ENCODE assay signal across 19 cellular contexts in the genomic region with DNA sequence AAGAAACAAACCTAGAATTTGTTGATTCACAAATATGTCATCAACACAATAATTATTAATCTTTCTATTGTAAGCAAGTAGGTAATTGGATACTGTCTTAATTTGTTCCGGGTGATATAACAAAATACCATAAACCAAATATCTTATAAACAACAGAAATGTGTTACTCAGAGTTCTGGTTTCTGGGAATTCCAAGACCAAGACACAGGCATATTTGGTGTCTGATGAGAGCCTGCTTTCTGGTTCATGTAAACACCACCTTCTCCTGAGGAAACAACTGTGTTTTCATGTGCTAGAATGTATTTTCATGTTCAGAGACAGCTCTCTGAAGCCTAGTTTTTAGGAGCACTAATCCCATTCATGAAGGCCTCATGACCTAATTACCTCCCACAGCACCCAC.
DNase-seq lines count a peak whose midpoint lies in the region; ATAC-seq lines count a peak whose summit lies in the region.
"Had no signal": no experiment of that assay in that cellular context is flagged by ENCODE, and none has a peak within 500 bp of the region (broad histone marks: within the 10 kb centered on the region; RNA-seq: fewer than 3 reads in every experiment).

No MANE protein-coding gene starts in this region.

- no peaks in the 10 kb centered on the region for H3K79me2 ChIP-seq in Karpas-422 (ENCODE audit: low read length)

- no peak overlapping the region for H3K27ac Mint-ChIP-seq in effector memory CD8-positive, alpha-beta T cell
- H3K27ac Mint-ChIP-seq: CD4-positive, CD25-positive, alpha-beta regulatory T cell had no signal

- H3K9me3 Mint-ChIP-seq in effector memory CD8-positive, alpha-beta T cell = peaks cover 0 to 7% of the 10 kb centered on the region in 2 donors

- no peaks in the 10 kb centered on the region for H3K36me3 ChIP-seq in Karpas-422 (ENCODE audit: insufficient read depth, low read length)
- H3K36me3 ChIP-seq: HAP-1, Peyer's patch had no signal

- H3K9me3 ChIP-seq in Karpas-422 (ENCODE audit: low read length) = no peaks in the 10 kb centered on the region
- H3K9me3 ChIP-seq: HAP-1 had no signal

- H3K9me2 ChIP-seq in Karpas-422 (replicated peaks; ENCODE audit: insufficient read depth, low read length) = no peaks in the 10 kb centered on the region

- H3K9ac ChIP-seq in Karpas-422 (ENCODE audit: low read length) = no peak overlapping the region

- no peaks in the 10 kb centered on the region for H4K20me1 ChIP-seq in Karpas-422 (ENCODE audit: insufficient read depth, low read depth, low read length)

- no peaks in the 10 kb centered on the region for H3K4me1 Mint-ChIP-seq in effector memory CD8-positive, alpha-beta T cell (ENCODE audit: low read depth in 2 of 2)
- H3K4me1 Mint-ChIP-seq: CD4-positive, CD25-positive, alpha-beta regulatory T cell had no signal

- H3K4me1 ChIP-seq in Karpas-422 (ENCODE audit: low read length) = no peaks in the 10 kb centered on the region
- H3K4me1 ChIP-seq: HAP-1, Peyer's patch had no signal

- H3K4me3 Mint-ChIP-seq in effector memory CD8-positive, alpha-beta T cell = no peak overlapping the region
- H3K4me3 Mint-ChIP-seq: CD4-positive, CD25-positive, alpha-beta regulatory T cell had no signal

- no peak for ATAC-seq in effector memory CD8-positive, alpha-beta T cell (replicated peaks)

- H3K4me3 ChIP-seq in Karpas-422 (ENCODE audit: low read length) = no peak overlapping the region
- H3K4me3 ChIP-seq: HAP-1, Peyer's patch had no signal

- no peaks in the 10 kb centered on the region for H3K27me3 ChIP-seq in Karpas-422 (ENCODE audit: low read length)
- H3K27me3 ChIP-seq: Peyer's patch had no signal

- DNase-seq in Karpas-422 (no peak), astrocyte of the hippocampus (ENCODE audit: low read depth, low spot score) (peak; percentile 36), iris pigment epithelial cell (ENCODE audit: low read depth) (peak; percentile 62), NCI-H510A treated with DMSO at 0.1 percent for 48 hours (lab: John Stamatoyannopoulos, UW) (no peak), NCI-H2227 (lab: John Stamatoyannopoulos, UW; ENCODE audit: unreplicated experiment) (no peak)
- DNase-seq in effector memory CD8-positive, alpha-beta T cell = no peak
- DNase-seq in activated CD4-positive, alpha-beta T cell treated with anti-CD3 and anti-CD28 coated beads, Interleukin-2, amount 50 U/mL, for 4 hours = no peak
- DNase-seq: CD4-positive, CD25-positive, alpha-beta regulatory T cell; DMS79; KG1; MV-4-11; NCI-H1105 treated with DMSO at 0.1 percent for 48 hours; NCI-H2029 treated with DMSO at 0.1 percent for 48 hours; NCI-H345; NCI-H524 treated with DMSO at 0.1 percent for 48 hours; NCI-H82; Peyer's patch had no signal

- no peak overlapping the region for H3K4me2 ChIP-seq in Karpas-422 (ENCODE audit: low read depth, low read length, poor library complexity, severe bottlenecking)

- peak overlapping the region; percentile 60; the same call in 1 of the 2 replicates for H2AFZ ChIP-seq in Karpas-422 (ENCODE audit: low read length)

- H3K36me3 Mint-ChIP-seq in effector memory CD8-positive, alpha-beta T cell (ENCODE audit: insufficient read depth) = no peaks in the 10 kb centered on the region
- H3K36me3 Mint-ChIP-seq: CD4-positive, CD25-positive, alpha-beta regulatory T cell had no signal

- H3K27me3 Mint-ChIP-seq in effector memory CD8-positive, alpha-beta T cell = no peaks in the 10 kb centered on the region
- H3K27me3 Mint-ChIP-seq: CD4-positive, CD25-positive, alpha-beta regulatory T cell had no signal

- no peak overlapping the region for H3K27ac ChIP-seq in Karpas-422 (ENCODE audit: low read length)
- H3K27ac ChIP-seq: HL-60, Peyer's patch had no signal

Comparison
In these comparisons a context has a peak if more than half of its experiments do, and no peak if none do; other contexts are left out.
1. DNase-seq: peak in astrocyte of the hippocampus (single experiment) and iris pigment epithelial cell (single experiment); none in Karpas-422 (single experiment), NCI-H510A treated with DMSO at 0.1 percent for 48 hours (single experiment), NCI-H2227 (single experiment), effector memory CD8-positive, alpha-beta T cell (0 of 3) and activated CD4-positive, alpha-beta T cell treated with anti-CD3 and anti-CD28 coated beads, Interleukin-2, amount 50 U/mL, for 4 hours (0 of 2).